In the genomic region with DNA sequence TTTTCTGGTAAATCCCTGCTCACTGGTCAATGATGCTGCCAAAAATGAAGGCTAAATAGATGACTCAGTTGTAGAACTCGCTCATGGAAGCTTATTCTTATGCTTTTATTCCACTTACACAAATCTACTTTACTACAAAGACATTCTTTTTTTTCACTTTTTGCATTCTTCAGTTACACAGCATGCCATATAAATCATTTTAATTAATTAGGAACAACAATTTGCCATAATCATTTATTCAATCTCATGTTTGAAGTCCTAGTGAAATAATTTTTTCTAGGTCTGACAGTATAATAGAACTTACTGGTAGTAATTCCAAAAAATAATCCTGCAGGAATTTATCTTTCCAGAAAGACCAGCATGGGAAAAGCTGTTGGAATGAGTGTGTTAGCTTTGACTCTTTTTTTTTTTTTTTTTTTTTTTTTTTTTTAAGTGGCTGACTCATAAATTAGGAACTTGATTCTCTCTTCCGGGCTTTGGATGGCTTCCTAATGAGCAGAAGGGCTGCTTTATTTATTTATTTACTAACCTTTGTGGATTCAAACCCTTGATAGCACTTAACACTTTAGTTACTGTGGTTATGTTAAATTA, we compare ENCODE assay signal across 9 cellular contexts.
DNase-seq lines count a peak whose midpoint lies in the region; ATAC-seq and TF ChIP-seq lines count a peak whose summit lies in the region.
"Had no signal": no experiment of that assay in that cellular context is flagged by ENCODE, and none has a peak within 500 bp of the region (broad histone marks: within the 10 kb centered on the region; RNA-seq: fewer than 3 reads in every experiment).

No MANE protein-coding gene starts in this region.

- peak overlapping the region in 5 of 8 donors; percentile 16 to 61 (median 52) for H3K27ac ChIP-seq in spleen

- H3K9me3 ChIP-seq in spleen = no peaks in the 10 kb centered on the region

- H3K4me1 ChIP-seq in spleen = peaks cover 0 to 10% (median 0%) of the 10 kb centered on the region in 6 donors

- DNase-seq in HS-27A (ENCODE audit: low read depth) (peak; percentile 71), RPMI7951 (ENCODE audit: low read depth) (peak; percentile 82), foreskin melanocyte (peak; percentile 66), spleen (no peak), epidermal melanocyte (ENCODE audit: insufficient read length, low spot score) (no peak)
- DNase-seq in stimulated activated CD4-positive, alpha-beta T cell treated with anti-CD3 and anti-CD28 coated beads, Interleukin-4, amount 100 ng/mL, for 4 hours = no peak
- no peak for DNase-seq in stimulated activated CD4-positive, alpha-beta T cell treated with anti-CD3 and anti-CD28 coated beads, Interleukin-12 subunit alpha, Interleukin-12 subunit beta, amount 100 ng/mL, for 4 hours
- DNase-seq: T1000 had no signal

- TF ChIP-seq POLR2A in spleen (IDR thresholded peaks at IDR 0.05) = no peak

- no peak overlapping the region for H3K4me3 ChIP-seq in spleen

- H3K36me3 ChIP-seq in spleen = no peaks in the 10 kb centered on the region

- intact Hi-C loops in spleen (cut with DNase I; ENCODE audit: low total_unique reads) = no loop called here

- no peak for TF ChIP-seq CTCF in spleen (IDR thresholded peaks at IDR 0.05 in 8 of 11, conservative IDR thresholded peaks at IDR 0.05 in 3 of 11)

- no peaks in the 10 kb centered on the region for H3K27me3 ChIP-seq in spleen (replicated peaks in 1 of 7)

- 21 to 55% (median 44%) methylated on average over 2 of the region's 2 CpGs for WGBS in spleen, 5 donors

- no peak for ATAC-seq in GM19463 (IDR thresholded peaks at IDR 0.05; ENCODE audit: unreplicated experiment)

Comparison
In these comparisons a context has a peak if more than half of its experiments do, and no peak if none do; other contexts are left out.
1. DNase-seq: peak in HS-27A (single experiment), RPMI7951 (single experiment) and foreskin melanocyte (single experiment); none in spleen (single experiment), stimulated activated CD4-positive, alpha-beta T cell treated with anti-CD3 and anti-CD28 coated beads, Interleukin-4, amount 100 ng/mL, for 4 hours (0 of 2), stimulated activated CD4-positive, alpha-beta T cell treated with anti-CD3 and anti-CD28 coated beads, Interleukin-12 subunit alpha, Interleukin-12 subunit beta, amount 100 ng/mL, for 4 hours (single experiment) and epidermal melanocyte (single experiment).